In the genomic region with DNA sequence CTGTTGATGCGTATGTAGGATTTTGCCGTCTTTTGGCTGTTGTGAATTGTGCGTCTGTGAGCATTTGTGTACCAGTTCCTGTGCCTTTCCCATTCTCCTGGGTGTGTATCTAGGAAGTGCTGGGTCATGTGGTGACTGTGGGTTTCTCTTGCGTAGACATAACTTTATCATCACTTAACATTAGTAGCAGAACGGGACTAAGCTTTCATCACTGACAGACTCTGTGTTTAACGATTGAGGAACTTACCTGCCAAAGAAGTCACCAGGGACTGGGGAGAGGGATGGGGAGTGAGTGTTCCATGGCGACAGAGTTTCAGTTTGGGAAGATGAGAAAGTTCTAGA, we compare ENCODE assay signal across 1 cellular context.
TF ChIP-seq lines count a peak whose summit lies in the region.

No MANE protein-coding gene starts in this region.

TF ChIP-seq in WTC11, 78 proteins besides CTCF, POLR2A, EP300 and RAD21 (continued from another document):
- TF ChIP-seq, protein P1, sequence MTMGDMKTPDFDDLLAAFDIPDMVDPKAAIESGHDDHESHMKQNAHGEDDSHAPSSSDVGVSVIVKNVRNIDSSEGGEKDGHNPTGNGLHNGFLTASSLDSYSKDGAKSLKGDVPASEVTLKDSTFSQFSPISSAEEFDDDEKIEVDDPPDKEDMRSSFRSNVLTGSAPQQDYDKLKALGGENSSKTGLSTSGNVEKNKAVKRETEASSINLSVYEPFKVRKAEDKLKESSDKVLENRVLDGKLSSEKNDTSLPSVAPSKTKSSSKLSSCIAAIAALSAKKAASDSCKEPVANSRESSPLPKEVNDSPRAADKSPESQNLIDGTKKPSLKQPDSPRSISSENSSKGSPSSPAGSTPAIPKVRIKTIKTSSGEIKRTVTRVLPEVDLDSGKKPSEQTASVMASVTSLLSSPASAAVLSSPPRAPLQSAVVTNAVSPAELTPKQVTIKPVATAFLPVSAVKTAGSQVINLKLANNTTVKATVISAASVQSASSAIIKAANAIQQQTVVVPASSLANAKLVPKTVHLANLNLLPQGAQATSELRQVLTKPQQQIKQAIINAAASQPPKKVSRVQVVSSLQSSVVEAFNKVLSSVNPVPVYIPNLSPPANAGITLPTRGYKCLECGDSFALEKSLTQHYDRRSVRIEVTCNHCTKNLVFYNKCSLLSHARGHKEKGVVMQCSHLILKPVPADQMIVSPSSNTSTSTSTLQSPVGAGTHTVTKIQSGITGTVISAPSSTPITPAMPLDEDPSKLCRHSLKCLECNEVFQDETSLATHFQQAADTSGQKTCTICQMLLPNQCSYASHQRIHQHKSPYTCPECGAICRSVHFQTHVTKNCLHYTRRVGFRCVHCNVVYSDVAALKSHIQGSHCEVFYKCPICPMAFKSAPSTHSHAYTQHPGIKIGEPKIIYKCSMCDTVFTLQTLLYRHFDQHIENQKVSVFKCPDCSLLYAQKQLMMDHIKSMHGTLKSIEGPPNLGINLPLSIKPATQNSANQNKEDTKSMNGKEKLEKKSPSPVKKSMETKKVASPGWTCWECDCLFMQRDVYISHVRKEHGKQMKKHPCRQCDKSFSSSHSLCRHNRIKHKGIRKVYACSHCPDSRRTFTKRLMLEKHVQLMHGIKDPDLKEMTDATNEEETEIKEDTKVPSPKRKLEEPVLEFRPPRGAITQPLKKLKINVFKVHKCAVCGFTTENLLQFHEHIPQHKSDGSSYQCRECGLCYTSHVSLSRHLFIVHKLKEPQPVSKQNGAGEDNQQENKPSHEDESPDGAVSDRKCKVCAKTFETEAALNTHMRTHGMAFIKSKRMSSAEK (CRISPR knock-in tag; IDR thresholded peaks at IDR 0.05; ENCODE audit: borderline replicate concordance) = no peak
- TF ChIP-seq KAT7 (CRISPR knock-in tag; IDR thresholded peaks at IDR 0.05; ENCODE audit: borderline replicate concordance) = no peak
- TF ChIP-seq, protein P2, sequence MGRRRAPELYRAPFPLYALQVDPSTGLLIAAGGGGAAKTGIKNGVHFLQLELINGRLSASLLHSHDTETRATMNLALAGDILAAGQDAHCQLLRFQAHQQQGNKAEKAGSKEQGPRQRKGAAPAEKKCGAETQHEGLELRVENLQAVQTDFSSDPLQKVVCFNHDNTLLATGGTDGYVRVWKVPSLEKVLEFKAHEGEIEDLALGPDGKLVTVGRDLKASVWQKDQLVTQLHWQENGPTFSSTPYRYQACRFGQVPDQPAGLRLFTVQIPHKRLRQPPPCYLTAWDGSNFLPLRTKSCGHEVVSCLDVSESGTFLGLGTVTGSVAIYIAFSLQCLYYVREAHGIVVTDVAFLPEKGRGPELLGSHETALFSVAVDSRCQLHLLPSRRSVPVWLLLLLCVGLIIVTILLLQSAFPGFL (CRISPR knock-in tag; IDR thresholded peaks at IDR 0.05; ENCODE audit: borderline replicate concordance) = no peak
- TF ChIP-seq TEAD1 (CRISPR knock-in tag; IDR thresholded peaks at IDR 0.05) = no peak
- no peak for TF ChIP-seq ETV6 (CRISPR knock-in tag; IDR thresholded peaks at IDR 0.05)
- TF ChIP-seq ZNF121 (CRISPR knock-in tag; IDR thresholded peaks at IDR 0.05) = no peak
